In genomic region chr12:92049403-92049802, GRCh38 we compare ENCODE assay signal across 14 cellular contexts.
DNase-seq lines count a peak whose midpoint lies in the region; ATAC-seq, FAIRE-seq and TF ChIP-seq lines count a peak whose summit lies in the region.
"Had no signal": no experiment of that assay in that cellular context is flagged by ENCODE, and none has a peak within 500 bp of the region (broad histone marks: within the 10 kb centered on the region; RNA-seq: fewer than 3 reads in every experiment).

No MANE protein-coding gene starts in this region.

- FAIRE-seq in GM12878 (lab: Jason Lieb, UNC): peak; percentile 57

- H3K9me3 ChIP-seq in GM12878 (replicated peaks; ENCODE audit: control insufficient read depth, insufficient read depth, low read length) (no peaks in the 10 kb centered on the region), mucosa of descending colon (no peaks in the 10 kb centered on the region), mammary epithelial cell (replicated peaks; ENCODE audit: insufficient read depth, low read length) (no peaks in the 10 kb centered on the region)
- H3K9me3 ChIP-seq: Caco-2 had no signal

- POLR2A ChIA-PET in GM12878 (lab: Charles Lee): interaction anchor here (0.5 to 3.6 kb wide), 13 partner anchors 9 to 507 kb away, joined by 3 to 19 read pairs (median 4); no protein-coding TSS in a partner anchor

- H3K4me2 ChIP-seq in GM12878 (ENCODE audit: control insufficient read depth, insufficient read depth) (peak overlapping the region; percentile 23; the same call in 1 of the 2 replicates), mammary epithelial cell (ENCODE audit: insufficient read depth, low read depth, low read length) (no peak overlapping the region)

- H3K9ac ChIP-seq in GM12878 (ENCODE audit: control insufficient read depth, insufficient read depth, low read length) (no peak overlapping the region), mammary epithelial cell (ENCODE audit: insufficient read depth, low read length) (no peak overlapping the region)

- no peak overlapping the region for H3K4me3 ChIP-seq in GM12878
- H3K4me3 ChIP-seq in mucosa of descending colon: no peak overlapping the region
- no peak overlapping the region for H3K4me3 ChIP-seq in mammary epithelial cell (replicated peaks in 1 of 3; ENCODE audit: insufficient read depth in 1 of 3, low read depth in 2 of 3, low read length in 3 of 3)

- H3K36me3 ChIP-seq in GM12878 (ENCODE audit: control insufficient read depth in 2 of 2, insufficient read depth in 2 of 2, low read length in 1 of 2) (no peaks in the 10 kb centered on the region), mucosa of descending colon (ENCODE audit: low read depth) (no peaks in the 10 kb centered on the region), mammary epithelial cell (ENCODE audit: insufficient read depth, low read length) (no peaks in the 10 kb centered on the region)

- peak; percentile 74 for ATAC-seq in GM18867 (IDR thresholded peaks at IDR 0.05; ENCODE audit: unreplicated experiment)
- ATAC-seq in GM21528 (IDR thresholded peaks at IDR 0.05; ENCODE audit: low FRiP score, unreplicated experiment): peak; percentile 80
- ATAC-seq in HG03097 (IDR thresholded peaks at IDR 0.05; ENCODE audit: low FRiP score, unreplicated experiment): peak; percentile 58
- ATAC-seq in GM12878: peak; percentile 80
- no peak for ATAC-seq in mucosa of descending colon
- ATAC-seq: Right ventricle myocardium inferior had no signal

- H3K27me3 ChIP-seq in GM12878 (replicated peaks in 1 of 2; ENCODE audit: control insufficient read depth in 2 of 2, insufficient read depth in 2 of 2, low read length in 1 of 2) (no peaks in the 10 kb centered on the region), mammary epithelial cell (ENCODE audit: insufficient read depth, low read length) (no peaks in the 10 kb centered on the region)

- H3K27ac ChIP-seq in GM12878 (ENCODE audit: control insufficient read depth, insufficient read depth) (no peak overlapping the region), mammary epithelial cell (ENCODE audit: insufficient read depth, low read depth, low read length) (no peak overlapping the region)

- intact Hi-C loops in GM12878 (cut with micrococcal nuclease; ENCODE audit: unreplicated experiment) (loop anchor here (5.0 kb wide), 1 partner anchor 83 kb away; no protein-coding TSS in a partner anchor), mucosa of descending colon (cut with DNase I, micrococcal nuclease) (no loop called here), mammary epithelial cell (cut with micrococcal nuclease) (no loop called here)

- RAD21 ChIA-PET in GM12878 (lab: Charles Lee; ENCODE audit: unreplicated experiment): interaction anchor here (0.9 to 6.3 kb wide), 17 partner anchors 8 to 238 kb away, joined by 3 to 36 read pairs (median 7); partner anchors contain the start of gene BTG1

- TF ChIP-seq POLR2A in GM12878 (IDR thresholded peaks at IDR 0.05; ENCODE audit: low read depth, low read length): no peak

- H4K20me1 ChIP-seq in GM12878 (ENCODE audit: control insufficient read depth, insufficient read depth) (no peaks in the 10 kb centered on the region), mammary epithelial cell (ENCODE audit: insufficient read depth, low read length) (no peaks in the 10 kb centered on the region)

- in situ Hi-C loops in GM12878 (cut with MboI): no loop called here
- in situ Hi-C loops in mammary epithelial cell (cut with MboI; ENCODE audit: low sequenced_read_pairs in 2 of 2): no loop called here

- H3K79me2 ChIP-seq in GM12878 (ENCODE audit: control insufficient read depth, insufficient read depth, low read length) (no peaks in the 10 kb centered on the region), mammary epithelial cell (ENCODE audit: insufficient read depth, low read length) (no peaks in the 10 kb centered on the region)

- DNase-seq in GM12878 (ENCODE audit: low read depth, low spot score) (peak; percentile 74), HuH-7 (ENCODE audit: low spot score) (no peak), nucleus accumbens (lab: John Stamatoyannopoulos, UW) (no peak), mucosa of descending colon (no peak), mammary epithelial cell (no peak)
- DNase-seq: activated CD4-positive, alpha-beta T cell treated with anti-CD3 and anti-CD28 coated beads, Interleukin-2, amount 50 U/mL, for 48 hours; Caco-2; effector memory CD4-positive, alpha-beta T cell; midbrain; NCI-H446 treated with DMSO at 0.1 percent for 48 hours had no signal

- SMC1A ChIA-PET in GM12878 (lab: Charles Lee; ENCODE audit: uncharacterized antibody, unreplicated experiment): interaction anchor here (0.7 to 7.5 kb wide), 26 partner anchors 8 to 398 kb away, joined by 3 to 95 read pairs (median 5); partner anchors contain the start of gene BTG1

- CTCF ChIA-PET in GM12878 (lab: Yijun Ruan, JAX) (interaction anchor here (0.6 to 2.3 kb wide), 8 partner anchors 9 to 237 kb away, joined by 3 to 7 read pairs (median 6); no protein-coding TSS in a partner anchor), mammary epithelial cell (lab: Charles Lee; ENCODE audit: low non-redundant PET) (no interaction called here)

- TF ChIP-seq EP300 in GM12878 (IDR thresholded peaks at IDR 0.05; ENCODE audit: borderline replicate concordance in 1 of 2, control insufficient read depth in 1 of 2, low read depth in 2 of 2, low read length in 2 of 2): peak in 1 of 2 experiments; percentile 33; a peak in 1 of 4 replicates

- peaks cover 24% of the 10 kb centered on the region for H3K4me1 ChIP-seq in GM12878 (ENCODE audit: control insufficient read depth, insufficient read depth, low read length)
- no peaks in the 10 kb centered on the region for H3K4me1 ChIP-seq in mucosa of descending colon (ENCODE audit: low read depth)
- no peaks in the 10 kb centered on the region for H3K4me1 ChIP-seq in mammary epithelial cell (ENCODE audit: insufficient read depth, low read length)
- H3K4me1 ChIP-seq: Caco-2 had no signal

- no TSS peak for BruUV-seq in GM12878 (replicated peaks; lab: Mats Ljungman, UMichigan)
- BruUV-seq in mammary epithelial cell (replicated peaks; lab: Mats Ljungman, UMichigan): no TSS peak

- 19% methylated on average over 3 of the region's 3 CpGs for WGBS in GM12878 (ENCODE audit: insufficient coverage, insufficient replicate concordance, low lambda C conversion rate, missing lambda C conversion rate)
- 75% methylated on average over 3 of the region's 3 CpGs for WGBS in mammary epithelial cell (ENCODE audit: low coverage, missing lambda C conversion rate)

- dilution Hi-C loops in mammary epithelial cell (cut with HindIII; ENCODE audit: low sequenced_read_pairs): no loop called here

- no peak for TF ChIP-seq RAD21 in GM12878 (IDR thresholded peaks at IDR 0.05; ENCODE audit: insufficient read depth, low read depth, low read length)

- TF ChIP-seq CTCF in GM12878 (IDR thresholded peaks at IDR 0.05 in 2 of 3, conservative IDR thresholded peaks at IDR 0.05 in 1 of 3; ENCODE audit: control insufficient read depth in 2 of 3, extremely low read depth in 1 of 3, insufficient read depth in 1 of 3, low read depth in 3 of 3, low read length in 3 of 3) (no peak), mucosa of descending colon (IDR thresholded peaks at IDR 0.05) (no peak), mammary epithelial cell (conservative IDR thresholded peaks at IDR 0.05 in 1 of 2, IDR thresholded peaks at IDR 0.05 in 1 of 2; ENCODE audit: extremely low read depth in 1 of 2, insufficient read depth in 1 of 2, low read depth in 1 of 2, low read length in 2 of 2) (no peak)

- H2AFZ ChIP-seq in GM12878 (ENCODE audit: control insufficient read depth, low read depth, low read length) (peak overlapping the region; percentile 52; the same call in 1 of the 2 replicates), mammary epithelial cell (ENCODE audit: low read depth, low read length) (no peak overlapping the region)

TF ChIP-seq in GM12878, 131 proteins besides CTCF, POLR2A, EP300 and RAD21 (continues in another document):
- TF ChIP-seq NBN (IDR thresholded peaks at IDR 0.05) (peak; percentile 46), RUNX3 (IDR thresholded peaks at IDR 0.05; ENCODE audit: low read length) (peak; percentile 78), BHLHE40 (IDR thresholded peaks at IDR 0.05; ENCODE audit: borderline replicate concordance in 1 of 2, low read depth in 2 of 2, low read length in 1 of 2) (peak; percentile 28 to 40; a peak in 2 of 4 replicates), YY1 (IDR thresholded peaks at IDR 0.05; ENCODE audit: low read depth, low read length) (peak; percentile 84), MEF2A (IDR thresholded peaks at IDR 0.05; ENCODE audit: insufficient read depth, low read depth, low read length) (0 out of 2 replicates have a peak, but pooled peaks have one; percentile 42), IRF4 (IDR thresholded peaks at IDR 0.05; ENCODE audit: low read depth, low read length) (peak; percentile 73), POLR2AphosphoS2 (IDR thresholded peaks at IDR 0.05; ENCODE audit: low read depth, low read length) (no peak), EED (IDR thresholded peaks at IDR 0.05; ENCODE audit: low read depth) (peak; percentile 92), BCL11A (IDR thresholded peaks at IDR 0.05; ENCODE audit: low read depth, low read length) (peak; percentile 47; the same call in 1 of the 2 replicates), MTA2 (IDR thresholded peaks at IDR 0.05; ENCODE audit: low read depth) (peak; percentile 53; the same call in 1 of the 2 replicates), NFYA (IDR thresholded peaks at IDR 0.05; ENCODE audit: borderline replicate concordance, low read depth, low read length) (no peak), RB1 (IDR thresholded peaks at IDR 0.05; ENCODE audit: borderline replicate concordance) (no peak), CBX5 (IDR thresholded peaks at IDR 0.05; ENCODE audit: low read depth) (0 out of 2 replicates have a peak, but pooled peaks have one; percentile 62), PBX3 (IDR thresholded peaks at IDR 0.05; ENCODE audit: insufficient replicate concordance, low read depth, low read length) (no peak)
